In genomic region chr11:81373986-81374385, GRCh38 we compare ENCODE assay signal across 29 cellular contexts.
"Had no signal": no experiment of that assay in that cellular context is flagged by ENCODE, and none has a peak within 500 bp of the region (broad histone marks: within the 10 kb centered on the region; RNA-seq: fewer than 3 reads in every experiment).

No MANE protein-coding gene starts in this region.

- H3K4me1 ChIP-seq: neural progenitor cell, parathyroid adenoma, psoas muscle, right lobe of liver, sigmoid colon, suprapubic skin, testis, tibial artery, transverse colon, upper lobe of right lung, uterus had no signal

- H3K36me3 ChIP-seq: neural progenitor cell, ovary, right lobe of liver, sigmoid colon, suprapubic skin, tibial artery, transverse colon, upper lobe of right lung, uterus had no signal

- H3K4me3 ChIP-seq: neural progenitor cell, ovary, psoas muscle, right lobe of liver, sigmoid colon, suprapubic skin, testis, tibial artery, transverse colon, upper lobe of right lung, uterus had no signal

- H3K27ac ChIP-seq: neural progenitor cell, ovary, parathyroid adenoma, psoas muscle, right lobe of liver, sigmoid colon, suprapubic skin, testis, tibial artery, transverse colon, upper lobe of right lung, uterus had no signal

- H3K36me3 Mint-ChIP-seq: natural killer cell; neural progenitor cell; stimulated activated memory B cell treated with anti-CD40 and anti-IgM and Interleukin-4, amounts not matched to agents 10 μg/mL and 1 μg/mL and 100 μg/mL, for 72 hours; type B pancreatic cell had no signal

- H3K9me3 ChIP-seq: ovary, right lobe of liver, sigmoid colon, suprapubic skin, testis, transverse colon, upper lobe of right lung, uterus had no signal

- H3K27me3 Mint-ChIP-seq: progenitor cell of endocrine pancreas; stimulated activated memory B cell treated with anti-CD40 and anti-IgM and Interleukin-4, amounts not matched to agents 10 μg/mL and 1 μg/mL and 100 μg/mL, for 72 hours; stimulated activated naive CD8-positive, alpha-beta T cell treated with anti-CD3 and anti-CD28 coated beads, Interleukin-15, amount 100 ng/mL, for 72 hours; type B pancreatic cell had no signal

- H3K4me3 Mint-ChIP-seq: natural killer cell; nephron; neural progenitor cell; stimulated activated memory B cell treated with anti-CD40 and anti-IgM and Interleukin-4, amounts not matched to agents 10 μg/mL and 1 μg/mL and 100 μg/mL, for 72 hours; stimulated activated naive CD8-positive, alpha-beta T cell treated with anti-CD3 and anti-CD28 coated beads, Interleukin-15, amount 100 ng/mL, for 72 hours; type B pancreatic cell had no signal

- H3K27ac Mint-ChIP-seq: natural killer cell; nephron; neural progenitor cell; progenitor cell of endocrine pancreas; stimulated activated memory B cell treated with anti-CD40 and anti-IgM and Interleukin-4, amounts not matched to agents 10 μg/mL and 1 μg/mL and 100 μg/mL, for 72 hours; stimulated activated naive CD8-positive, alpha-beta T cell treated with anti-CD3 and anti-CD28 coated beads, Interleukin-15, amount 100 ng/mL, for 72 hours; type B pancreatic cell had no signal

- ATAC-seq: natural killer cell; psoas muscle; right cardiac atrium; right lobe of liver; stimulated activated memory B cell treated with anti-CD40 and anti-IgM and Interleukin-4, amounts not matched to agents 10 μg/mL and 1 μg/mL and 100 μg/mL, for 72 hours; stimulated activated naive CD8-positive, alpha-beta T cell treated with anti-CD3 and anti-CD28 coated beads, Interleukin-15, amount 100 ng/mL, for 72 hours; stimulated activated naive CD8-positive, alpha-beta T cell treated with anti-CD3 and anti-CD28 coated beads, Interleukin-15, Interleukin-2, amounts not matched to agents 100 U/mL and 50 U/mL, for 24 hours; upper lobe of right lung had no signal

- FAIRE-seq: small intestine had no signal

- H3K9me3 Mint-ChIP-seq: type B pancreatic cell had no signal

- DNase-seq: natural killer cell; occipital lobe; ovary; posterior cingulate gyrus; psoas muscle; right cardiac atrium; right lobe of liver; sigmoid colon; small intestine; stimulated activated CD4-positive, alpha-beta T cell treated with anti-CD3 and anti-CD28 coated beads, Interleukin-15, amount 100 ng/mL, for 24 hours; stimulated activated CD4-positive, alpha-beta T cell treated with anti-CD3 and anti-CD28 coated beads, Interleukin-2, amount 100 ng/mL, for 24 hours; stimulated activated CD4-positive, alpha-beta T cell treated with anti-CD3 and anti-CD28 coated beads, Interleukin-2, amount 100 ng/mL, for 48 hours; stimulated activated CD4-positive, alpha-beta T cell treated with anti-CD3 and anti-CD28 coated beads, Interleukin-4, amount 100 ng/mL, for 24 hours; stimulated activated naive CD4-positive, alpha-beta T cell; stimulated activated naive CD8-positive, alpha-beta T cell treated with anti-CD3 and anti-CD28 coated beads, Interleukin-15, amount 100 ng/mL, for 72 hours; stimulated activated naive CD8-positive, alpha-beta T cell treated with anti-CD3 and anti-CD28 coated beads, Interleukin-15, Interleukin-2, amounts not matched to agents 100 U/mL and 50 U/mL, for 24 hours; substantia nigra; testis; tibial artery; transverse colon; upper lobe of right lung; uterus had no signal

- H3K4me1 Mint-ChIP-seq: natural killer cell; nephron; neural progenitor cell; stimulated activated memory B cell treated with anti-CD40 and anti-IgM and Interleukin-4, amounts not matched to agents 10 μg/mL and 1 μg/mL and 100 μg/mL, for 72 hours; stimulated activated naive CD8-positive, alpha-beta T cell treated with anti-CD3 and anti-CD28 coated beads, Interleukin-15, amount 100 ng/mL, for 72 hours had no signal
